ENCODE assay signal across 8 cellular contexts in genomic region chr4:109434007-109434792, GRCh38. TPM values are rescaled to one million over a fixed set of nuclear protein-coding genes. Genes with fewer than 3 reads are reported as not detected.
A peak's percentile ranks its signal among the peaks of the same experiment; 100 is the strongest.
DNase-seq lines count a peak whose midpoint lies in the region; ATAC-seq and TF ChIP-seq lines count a peak whose summit lies in the region.

No MANE protein-coding gene starts in this region.

- peak overlapping the region; percentile 82 to 83 for H3K4me3 ChIP-seq in right atrium auricular region

- H3K9me3 ChIP-seq in right atrium auricular region, result no peaks in the 10 kb centered on the region

- ATAC-seq in HG02852 (IDR thresholded peaks at IDR 0.05; ENCODE audit: unreplicated experiment), result peak; percentile 45

- DNase-seq in activated gamma-delta T cell treated with Interleukin-2 at 50 U/mL for 16 hours (peak; percentile 5), activated gamma-delta T cell (lab: John Stamatoyannopoulos, UW) (no peak), OCI-M1 (lab: John Stamatoyannopoulos, UW) (peak; percentile 57), right atrium auricular region (ENCODE audit: low spot score) (no peak), posterior cingulate gyrus (peak in 9 of 10 donors; percentile 13 to 85 (median 31)), middle frontal gyrus (ENCODE audit: extremely low spot score, low spot score) (no peak)

- intact Hi-C loops in posterior cingulate gyrus (cut with DNase I), result loop anchor here (5.0 to 10.0 kb wide), 2 partner anchors 271 to 383 kb away; partner anchors contain the start of genes CASP6 and GAR1

- peaks cover 0 to 55% of the 10 kb centered on the region in 2 donors for H3K4me1 ChIP-seq in right atrium auricular region

- peak overlapping the region; percentile 97 for H3K27ac ChIP-seq in adipose tissue (ENCODE audit: low read depth, low read length)
- H3K27ac ChIP-seq in right atrium auricular region, result peak overlapping the region; percentile 94 to 95

- H3K27me3 ChIP-seq in right atrium auricular region, result no peaks in the 10 kb centered on the region

- TF ChIP-seq CTCF in right atrium auricular region (IDR thresholded peaks at IDR 0.05), result peak in 1 of 2 donors; percentile 11

- 0 to 1% (median 1%) methylated on average over 59 to 65 of the region's 65 CpGs for WGBS in adipose tissue, 3 donors

- no peaks in the 10 kb centered on the region for H3K36me3 ChIP-seq in right atrium auricular region

RNA-seq across cellular contexts. Expression of gene SEC24B, which starts 0.6 kb away (rescaled TPM):
- 10 to 100 TPM in 1 of 3 donors, 1 to 10 TPM in 2; 9.7 to 13.5 (median 9.7) TPM for polyA plus RNA-seq in adipose tissue
- total RNA-seq in right atrium auricular region, result 10 to 100 TPM; 26.3 to 27.4 TPM

Comparison
In these comparisons a context has a peak if more than half of its experiments do, and no peak if none do; other contexts are left out.
1. DNase-seq: peak in activated gamma-delta T cell treated with Interleukin-2 at 50 U/mL for 16 hours (single experiment), OCI-M1 (single experiment) and posterior cingulate gyrus (9 of 10); none in activated gamma-delta T cell (single experiment), right atrium auricular region (single experiment) and middle frontal gyrus (single experiment).